Comparison of ENCODE assay signal across 1 cellular context in genomic region chr1:234608720-234609527, GRCh38.
TF ChIP-seq lines count a peak whose summit lies in the region.

No MANE protein-coding gene starts in this region.

TF ChIP-seq in GM12878, 131 proteins besides CTCF, POLR2A, EP300 and RAD21 (continued from another document):
- peak; percentile 60; the same call in 1 of the 2 replicates for TF ChIP-seq MLLT1 (IDR thresholded peaks at IDR 0.05)
